ENCODE assay signal across 8 cellular contexts in the genomic region with DNA sequence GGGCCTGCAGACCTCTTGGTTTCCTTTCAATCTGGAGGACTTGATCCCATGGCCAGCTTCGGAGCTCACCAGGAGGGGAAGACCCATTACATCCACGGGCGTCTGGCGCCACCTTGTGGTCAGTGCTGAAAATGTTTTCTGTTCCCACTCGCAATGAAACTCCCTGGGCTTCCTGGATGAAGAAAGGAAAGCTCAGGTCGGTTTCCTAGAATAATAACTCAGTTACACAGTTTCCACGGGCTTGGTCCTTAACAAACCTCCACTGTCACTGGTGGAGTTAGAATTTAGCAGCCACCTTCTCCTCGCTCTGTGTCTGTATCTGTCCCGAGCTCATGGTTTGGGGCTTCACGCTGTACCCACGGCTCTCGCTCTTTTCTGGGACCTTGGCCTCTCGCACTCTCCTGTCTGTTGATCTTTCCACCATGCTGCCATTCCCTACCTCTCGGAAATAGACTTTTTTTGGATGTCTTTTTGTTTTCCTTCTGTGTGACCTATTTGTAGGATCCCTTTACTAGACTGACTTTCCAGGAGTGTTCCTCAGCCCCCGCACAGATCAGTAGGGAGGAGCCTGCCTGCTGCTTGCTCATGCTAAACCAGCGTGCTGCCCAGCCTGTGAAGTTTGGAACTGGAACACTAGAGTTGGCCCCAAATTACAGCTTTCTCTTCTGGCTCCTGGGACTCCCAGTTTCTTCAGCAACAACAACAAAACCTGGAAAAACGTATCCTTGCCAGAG. TPM values are rescaled to one million over a fixed set of nuclear protein-coding genes. Genes with fewer than 3 reads are reported as not detected.
DNase-seq lines count a peak whose midpoint lies in the region; ATAC-seq, FAIRE-seq and TF ChIP-seq lines count a peak whose summit lies in the region.

No MANE protein-coding gene starts in this region.

- H3K9ac ChIP-seq in fibroblast of lung (ENCODE audit: insufficient read depth, low read length): peak overlapping the region; percentile 47

- no peaks in the 10 kb centered on the region for H3K9me3 ChIP-seq in fibroblast of lung (ENCODE audit: control insufficient read depth, insufficient read depth, low read depth, low read length)

- peak; percentile 84 for FAIRE-seq in RCC 7860 (lab: Jason Lieb, UNC)

- no peaks in the 10 kb centered on the region for H3K27me3 ChIP-seq in fibroblast of lung (ENCODE audit: control insufficient read depth, insufficient read depth, low read length)

- peak overlapping the region; percentile 99 for H2AFZ ChIP-seq in fibroblast of lung (ENCODE audit: low read length)

- peak overlapping the region; percentile 56 to 71 (median 66) for H3K4me3 ChIP-seq in fibroblast of lung (replicated peaks in 1 of 4; ENCODE audit: control extremely low read depth in 1 of 4, insufficient read depth in 1 of 4, low read depth in 3 of 4, low read length in 4 of 4)

- peak overlapping the region; percentile 66 to 87 (median 82) for H3K4me3 Mint-ChIP-seq in naive thymus-derived CD8-positive, alpha-beta T cell
- H3K4me3 Mint-ChIP-seq in stimulated activated memory B cell treated with anti-CD40 and anti-IgM and Interleukin-4, amounts not matched to agents 10 μg/mL and 1 μg/mL and 100 μg/mL, for 72 hours: peak overlapping the region; percentile 79

- H3K4me1 Mint-ChIP-seq in naive thymus-derived CD8-positive, alpha-beta T cell: peaks cover 6 to 11% (median 9%) of the 10 kb centered on the region in 4 donors
- peaks cover 11% of the 10 kb centered on the region for H3K4me1 Mint-ChIP-seq in stimulated activated memory B cell treated with anti-CD40 and anti-IgM and Interleukin-4, amounts not matched to agents 10 μg/mL and 1 μg/mL and 100 μg/mL, for 72 hours

- no peaks in the 10 kb centered on the region for H3K79me2 ChIP-seq in fibroblast of lung (ENCODE audit: control insufficient read depth, insufficient read depth, low read length)

- DNase-seq in DMS 273 treated with DMSO at 0.1 percent for 48 hours (lab: John Stamatoyannopoulos, UW) (peak; percentile 42), LHCN-M2 (ENCODE audit: low read depth) (peak; percentile 86), RCC 7860 (ENCODE audit: low spot score) (peak; percentile 76), activated T-helper 1 cell treated with Interleukin-2 at 50 U/mL for 16 hours (ENCODE audit: low read depth) (peak; percentile 68), fibroblast of lung (ENCODE audit: low read depth in 2 of 2) (peak; percentile 73 to 90)
- DNase-seq in naive thymus-derived CD8-positive, alpha-beta T cell: peak; percentile 66 to 89 (median 80)

- POLR2A ChIA-PET in naive thymus-derived CD8-positive, alpha-beta T cell (lab: Charles Lee): interaction anchor here (1.3 to 2.9 kb wide), 2 partner anchors 152 to 262 kb away, joined by 17 to 19 read pairs; a partner anchor contains a TSS

- peak overlapping the region in 4 of 10 donors; percentile 15 to 58 (median 46) for H3K27ac Mint-ChIP-seq in naive thymus-derived CD8-positive, alpha-beta T cell
- peak overlapping the region; percentile 17 for H3K27ac Mint-ChIP-seq in stimulated activated memory B cell treated with anti-CD40 and anti-IgM and Interleukin-4, amounts not matched to agents 10 μg/mL and 1 μg/mL and 100 μg/mL, for 72 hours

- H4K20me1 ChIP-seq in fibroblast of lung (ENCODE audit: control insufficient read depth, extremely low read depth, insufficient read depth, low read length): no peaks in the 10 kb centered on the region

- H3K27ac ChIP-seq in fibroblast of lung (ENCODE audit: insufficient read depth, low read length): peak overlapping the region; percentile 53

- H3K27me3 Mint-ChIP-seq in naive thymus-derived CD8-positive, alpha-beta T cell: peaks cover 0 to 3% (median 1%) of the 10 kb centered on the region in 5 donors
- H3K27me3 Mint-ChIP-seq in stimulated activated memory B cell treated with anti-CD40 and anti-IgM and Interleukin-4, amounts not matched to agents 10 μg/mL and 1 μg/mL and 100 μg/mL, for 72 hours: no peaks in the 10 kb centered on the region

- H3K4me1 ChIP-seq in fibroblast of lung (ENCODE audit: control insufficient read depth, extremely low read depth, insufficient read depth, low read length): peaks cover 8% of the 10 kb centered on the region

- peak overlapping the region; percentile 97 for H3K4me2 ChIP-seq in fibroblast of lung (ENCODE audit: extremely low read depth, insufficient read depth, low read length)

- no peaks in the 10 kb centered on the region for H3K36me3 ChIP-seq in fibroblast of lung (ENCODE audit: control insufficient read depth, insufficient read depth, low read length)

- ATAC-seq in GM21737 (IDR thresholded peaks at IDR 0.05; ENCODE audit: unreplicated experiment): peak; percentile 73
- peak; percentile 77 to 96 for ATAC-seq in naive thymus-derived CD8-positive, alpha-beta T cell
- ATAC-seq in stimulated activated memory B cell treated with anti-CD40 and anti-IgM and Interleukin-4, amounts not matched to agents 10 μg/mL and 1 μg/mL and 100 μg/mL, for 72 hours: peak; percentile 81

- no peaks in the 10 kb centered on the region for H3K9me3 Mint-ChIP-seq in naive thymus-derived CD8-positive, alpha-beta T cell
- no peaks in the 10 kb centered on the region for H3K9me3 Mint-ChIP-seq in stimulated activated memory B cell treated with anti-CD40 and anti-IgM and Interleukin-4, amounts not matched to agents 10 μg/mL and 1 μg/mL and 100 μg/mL, for 72 hours

- H3K36me3 Mint-ChIP-seq in naive thymus-derived CD8-positive, alpha-beta T cell: no peaks in the 10 kb centered on the region
- H3K36me3 Mint-ChIP-seq in stimulated activated memory B cell treated with anti-CD40 and anti-IgM and Interleukin-4, amounts not matched to agents 10 μg/mL and 1 μg/mL and 100 μg/mL, for 72 hours: no peaks in the 10 kb centered on the region

- TF ChIP-seq CTCF in fibroblast of lung (conservative IDR thresholded peaks at IDR 0.05 in 1 of 2, IDR thresholded peaks at IDR 0.05 in 1 of 2; ENCODE audit: low read depth in 1 of 2, low read length in 2 of 2): peak; percentile 73 to 82

RNA-seq across cellular contexts. Expression of a gene that starts 56.3 kb away (rescaled TPM):
- total RNA-seq in LHCN-M2 (2014; rRNA removed) (0.57 and 2.2 TPM in 2 replicates), fibroblast of lung (0.51 and 3.0 TPM in 2 replicates)
- 0.64 TPM for polyA plus RNA-seq in LHCN-M2 (2012)
- polyA plus RNA-seq in fibroblast of lung: 1.9 and 2.0 TPM in 2 replicates
- polyA plus RNA-seq in fibroblast of lung (2012): 1.5 and 2.0 TPM in 2 replicates
- polyA minus RNA-seq in fibroblast of lung (ENCODE audit: low replicate concordance): 7.6 and 11.3 TPM in 2 replicates
- 1 to 10 TPM; 3.6 to 3.9 TPM for total RNA-seq in naive thymus-derived CD8-positive, alpha-beta T cell
- polyA plus RNA-seq in naive thymus-derived CD8-positive, alpha-beta T cell: under 1 TPM in 1 of 3 donors, not detected in 2; 0.68 TPM

Comparison
In these comparisons a context has a peak if more than half of its experiments do, and no peak if none do; other contexts are left out.
1. Peak in every context shown above with its lines: DNase-seq, ATAC-seq, H3K4me3 ChIP-seq and H3K27ac ChIP-seq.